In genomic region chr11:78417888-78418583, GRCh38 we compare ENCODE assay signal across 8 cellular contexts. TPM values are rescaled to one million over a fixed set of nuclear protein-coding genes. Genes with fewer than 3 reads are reported as not detected.
A peak's percentile ranks its signal among the peaks of the same experiment; 100 is the strongest.
DNase-seq lines count a peak whose midpoint lies in the region; ATAC-seq and TF ChIP-seq lines count a peak whose summit lies in the region.

No MANE protein-coding gene starts in this region.

- H3K4me1 ChIP-seq in CD4-positive, CD25-positive, alpha-beta regulatory T cell (ENCODE audit: control insufficient read depth, insufficient read depth, low read length, poor library complexity, severe bottlenecking) = peaks cover 27% of the 10 kb centered on the region
- H3K4me1 ChIP-seq in NT2/D1 (ENCODE audit: insufficient read depth, insufficient read length) (peaks cover 4% of the 10 kb centered on the region), esophagus (ENCODE audit: control insufficient read depth in 2 of 2, insufficient read depth in 2 of 2, low read length in 1 of 2) (peaks cover 2 to 4% of the 10 kb centered on the region in 2 donors), mucosa of stomach (ENCODE audit: control insufficient read depth, insufficient read depth, low read length) (peaks cover 10% of the 10 kb centered on the region)

- 0 to 1% methylated on average over 54 to 68 of the region's 68 CpGs for WGBS in esophagus, 2 donors

- no peaks in the 10 kb centered on the region for H3K9me3 ChIP-seq in CD4-positive, CD25-positive, alpha-beta regulatory T cell (ENCODE audit: control insufficient read depth in 2 of 2, low read length in 2 of 2)
- no peaks in the 10 kb centered on the region for H3K9me3 ChIP-seq in NT2/D1 (ENCODE audit: insufficient read depth, low read length)
- H3K9me3 ChIP-seq in esophagus (ENCODE audit: control insufficient read depth in 2 of 2, insufficient read depth in 1 of 2, low read depth in 1 of 2, low read length in 1 of 2) = no peaks in the 10 kb centered on the region
- H3K9me3 ChIP-seq in mucosa of stomach (ENCODE audit: control insufficient read depth, low read length) = no peaks in the 10 kb centered on the region

- H3K4me3 Mint-ChIP-seq in CD4-positive, CD25-positive, alpha-beta regulatory T cell = peak overlapping the region; percentile 89 to 93 (median 90)

- no peaks in the 10 kb centered on the region for H3K9me3 Mint-ChIP-seq in CD4-positive, CD25-positive, alpha-beta regulatory T cell

- DNase-seq in CD4-positive, CD25-positive, alpha-beta regulatory T cell = peak; percentile 70 to 80 (median 77)
- DNase-seq in HL-60 (ENCODE audit: low read depth in 1 of 2, low spot score in 1 of 2) (peak; percentile 47 to 68), NT2/D1 (ENCODE audit: low read depth, low spot score) (no peak), activated T-cell treated with anti-CD3 and anti-CD28 coated beads for 4 hours (peak; percentile 58)
- peak; percentile 81 for DNase-seq in stimulated activated CD8-positive, alpha-beta memory T cell treated with anti-CD3 and anti-CD28 coated beads, Interleukin-4, amount 100 ng/mL, for 48 hours

- TF ChIP-seq CTCF in HL-60 (IDR thresholded peaks at IDR 0.05; ENCODE audit: insufficient read depth, low read length) = no peak

- no peak overlapping the region for H3K27ac Mint-ChIP-seq in CD4-positive, CD25-positive, alpha-beta regulatory T cell

- ATAC-seq in CD4-positive, CD25-positive, alpha-beta regulatory T cell (ENCODE audit: low read depth in 2 of 2) = peak; percentile 76 to 79
- ATAC-seq in GM19397 (IDR thresholded peaks at IDR 0.05; ENCODE audit: unreplicated experiment) = peak; percentile 76

- peak overlapping the region; percentile 23 for H3K27ac ChIP-seq in CD4-positive, CD25-positive, alpha-beta regulatory T cell (ENCODE audit: insufficient read depth, low read length, poor library complexity, severe bottlenecking)
- peak overlapping the region; percentile 59 for H3K27ac ChIP-seq in HL-60 (replicated peaks)
- peak overlapping the region; percentile 28 to 65 for H3K27ac ChIP-seq in esophagus (ENCODE audit: low read depth in 2 of 2, low read length in 1 of 2)

- H3K9ac ChIP-seq in NT2/D1 (ENCODE audit: insufficient read length, low read depth) = peak overlapping the region; percentile 81
- peak overlapping the region; percentile 83 for H3K9ac ChIP-seq in mucosa of stomach (ENCODE audit: low read length)

- H3K27me3 ChIP-seq in CD4-positive, CD25-positive, alpha-beta regulatory T cell (ENCODE audit: control insufficient read depth, insufficient read depth, low read length) = peaks cover 6% of the 10 kb centered on the region
- H3K27me3 ChIP-seq in HL-60 (ENCODE audit: insufficient read depth, poor library complexity, severe bottlenecking) (no peaks in the 10 kb centered on the region), NT2/D1 (ENCODE audit: insufficient read depth, insufficient read length) (peaks cover 15% of the 10 kb centered on the region), esophagus (ENCODE audit: control insufficient read depth in 1 of 2, insufficient read depth in 2 of 2, low read length in 2 of 2) (no peaks in the 10 kb centered on the region), mucosa of stomach (ENCODE audit: control insufficient read depth, insufficient read depth, low read length) (no peaks in the 10 kb centered on the region)

- no peaks in the 10 kb centered on the region for H3K36me3 ChIP-seq in CD4-positive, CD25-positive, alpha-beta regulatory T cell (ENCODE audit: control insufficient read depth, insufficient read depth, low read length)
- H3K36me3 ChIP-seq in NT2/D1 (ENCODE audit: insufficient read depth, insufficient read length, low read length) = no peaks in the 10 kb centered on the region
- peaks cover 0 to 2% of the 10 kb centered on the region in 2 donors for H3K36me3 ChIP-seq in esophagus (ENCODE audit: control insufficient read depth in 2 of 2, insufficient read depth in 2 of 2, low read length in 1 of 2)
- no peaks in the 10 kb centered on the region for H3K36me3 ChIP-seq in mucosa of stomach (ENCODE audit: control insufficient read depth, insufficient read depth, low read length)

- H3K4me1 Mint-ChIP-seq in CD4-positive, CD25-positive, alpha-beta regulatory T cell = peaks cover 10 to 37% (median 28%) of the 10 kb centered on the region in 4 donors

- H3K36me3 Mint-ChIP-seq in CD4-positive, CD25-positive, alpha-beta regulatory T cell = no peaks in the 10 kb centered on the region

- H3K27me3 Mint-ChIP-seq in CD4-positive, CD25-positive, alpha-beta regulatory T cell = peaks cover 32% of the 10 kb centered on the region

- H3K4me3 ChIP-seq in CD4-positive, CD25-positive, alpha-beta regulatory T cell (ENCODE audit: low read depth, low read length) = peak overlapping the region; percentile 71
- H3K4me3 ChIP-seq in HL-60 (replicated peaks; ENCODE audit: insufficient read depth, low read length) (peak overlapping the region; percentile 63), NT2/D1 (ENCODE audit: insufficient read length, low read depth) (peak overlapping the region; percentile 54), esophagus (ENCODE audit: low read depth in 1 of 2, low read length in 2 of 2) (peak overlapping the region; percentile 62 to 89), mucosa of stomach (ENCODE audit: low read length) (peak overlapping the region; percentile 21)

RNA-seq across cellular contexts. Expression of gene GAB2, which starts 0.4 kb away (rescaled TPM):
- 15.7 TPM for total RNA-seq in CD4-positive, CD25-positive, alpha-beta regulatory T cell
- polyA plus RNA-seq in CD4-positive, CD25-positive, alpha-beta regulatory T cell = under 1 TPM; 0.05 to 0.69 (median 0.45) TPM
- polyA plus RNA-seq in esophagus = 1 to 10 TPM; 6.2 to 6.6 TPM

Comparison
In these comparisons a context has a peak if more than half of its experiments do, and no peak if none do; other contexts are left out.
1. H3K4me3 ChIP-seq: peak in every context shown above with its lines; median percentile 76 in esophagus; 71 in CD4-positive, CD25-positive, alpha-beta regulatory T cell; 63 in HL-60; 54 in NT2/D1; 21 in mucosa of stomach.
2. RNA of gene GAB2, which starts 0.4 kb away (polyA plus RNA-seq): 6.2 to 6.6 TPM in esophagus; 0.05 to 0.69 TPM in CD4-positive, CD25-positive, alpha-beta regulatory T cell; every median in the first group is over 4 times any median in the second.
3. Peak in every context shown above with its lines, with median percentiles within 50 percentile points of each other: H3K27ac ChIP-seq.